ENCODE assay signal across 8 cellular contexts in the genomic region with DNA sequence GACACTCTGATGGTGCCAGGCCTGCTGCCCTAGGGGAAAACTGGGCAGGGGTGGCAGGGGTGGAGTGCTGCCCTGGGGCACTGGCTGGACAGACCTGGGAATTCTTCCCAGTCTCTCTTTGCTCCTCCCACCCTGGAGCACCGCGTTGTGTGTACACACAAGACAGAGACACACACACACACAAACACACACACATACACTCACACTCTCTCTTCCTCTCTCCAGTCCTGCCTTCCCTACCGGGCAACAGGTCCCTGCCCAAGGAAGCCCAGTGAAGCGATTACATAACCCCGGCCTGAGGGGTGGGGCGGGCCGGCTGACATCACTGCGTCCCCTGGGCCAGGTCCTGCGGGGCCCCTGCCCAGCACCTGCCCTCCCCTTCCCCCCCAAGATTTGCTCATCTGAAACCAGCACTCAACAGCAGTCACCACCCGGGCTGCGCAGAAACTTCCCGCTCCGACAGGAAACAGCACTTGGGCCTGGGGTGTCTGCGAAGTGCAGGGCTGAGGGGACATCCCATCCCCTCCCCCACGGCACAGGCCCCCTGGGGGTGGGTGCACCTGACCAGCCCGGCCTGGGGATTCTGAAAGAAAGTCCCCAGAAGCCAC. TPM values are rescaled to one million over a fixed set of nuclear protein-coding genes. Genes with fewer than 3 reads are reported as not detected.
DNase-seq lines count a peak whose midpoint lies in the region; ATAC-seq and TF ChIP-seq lines count a peak whose summit lies in the region.

No MANE protein-coding gene starts in this region.

- H3K79me1 ChIP-seq in H9 (ENCODE audit: insufficient read depth, low read depth, low read length, poor library complexity, severe bottlenecking) (peaks cover 3% of the 10 kb centered on the region), mesendoderm (ENCODE audit: low read length) (peaks cover 19% of the 10 kb centered on the region)

- no peak overlapping the region for H2BK20ac ChIP-seq in H9 (ENCODE audit: low read depth, low read length, poor library complexity, severe bottlenecking)

- no peaks in the 10 kb centered on the region for H3K27me3 ChIP-seq in CD8-positive, alpha-beta memory T cell (ENCODE audit: insufficient read depth, low read length, poor library complexity, severe bottlenecking)
- H3K27me3 ChIP-seq in H9 (ENCODE audit: insufficient read depth, low read length) (no peaks in the 10 kb centered on the region), endodermal cell (ENCODE audit: control insufficient read depth, insufficient read depth, low read length, poor library complexity, severe bottlenecking) (no peaks in the 10 kb centered on the region), mesendoderm (ENCODE audit: insufficient read depth, low read length, poor library complexity) (no peaks in the 10 kb centered on the region)

- H3K9ac ChIP-seq in H9 (ENCODE audit: extremely low read depth, insufficient read length, low read length) (peak overlapping the region; percentile 29), endodermal cell (ENCODE audit: extremely low read depth, low read length, poor library complexity, severe bottlenecking) (peak overlapping the region; percentile 77), mesendoderm (ENCODE audit: low read length) (peak overlapping the region; percentile 90)

- H3K27me3 Mint-ChIP-seq in CD8-positive, alpha-beta memory T cell: peaks cover 0 to 2% of the 10 kb centered on the region in 2 donors
- H3K27me3 Mint-ChIP-seq in H9 (ENCODE audit: low read depth): no peaks in the 10 kb centered on the region
- no peaks in the 10 kb centered on the region for H3K27me3 Mint-ChIP-seq in activated CD8-positive, alpha-beta T cell treated with anti-CD3 and anti-CD28 coated beads for 36 hours
- H3K27me3 Mint-ChIP-seq in endodermal cell (ENCODE audit: insufficient read depth): no peaks in the 10 kb centered on the region

- H3K79me2 ChIP-seq in H9 (ENCODE audit: insufficient read depth, low read length) (peaks cover 11% of the 10 kb centered on the region; the same call in 1 of the 2 replicates), mesendoderm (ENCODE audit: control insufficient read depth, insufficient read depth, low read length) (peaks cover 22% of the 10 kb centered on the region)

- H3K9me3 ChIP-seq in CD8-positive, alpha-beta memory T cell (ENCODE audit: low read length): no peaks in the 10 kb centered on the region
- H3K9me3 ChIP-seq in H9 (ENCODE audit: control insufficient read depth, low read depth, low read length) (no peaks in the 10 kb centered on the region), endodermal cell (ENCODE audit: control insufficient read depth, low read length) (no peaks in the 10 kb centered on the region)

- no peak overlapping the region for H2BK120ac ChIP-seq in H9 (ENCODE audit: low read depth, low read length, poor library complexity, severe bottlenecking)
- no peak overlapping the region for H2BK120ac ChIP-seq in mesendoderm (ENCODE audit: low read depth, low read length)

- no peak overlapping the region for H2BK12ac ChIP-seq in H9 (ENCODE audit: insufficient read length, low read depth, low read length)

- H3K9me3 Mint-ChIP-seq in CD8-positive, alpha-beta memory T cell: no peaks in the 10 kb centered on the region
- no peaks in the 10 kb centered on the region for H3K9me3 Mint-ChIP-seq in H9
- H3K9me3 Mint-ChIP-seq in activated CD8-positive, alpha-beta T cell treated with anti-CD3 and anti-CD28 coated beads for 36 hours: no peaks in the 10 kb centered on the region
- no peaks in the 10 kb centered on the region for H3K9me3 Mint-ChIP-seq in endodermal cell

- H4K8ac ChIP-seq in H9 (replicated peaks; ENCODE audit: insufficient read length, low read depth, low read length) (no peak overlapping the region), mesendoderm (ENCODE audit: low read depth, low read length) (no peak overlapping the region)

- H2AK5ac ChIP-seq in H9 (ENCODE audit: insufficient read length, low read length) (no peak overlapping the region), mesendoderm (ENCODE audit: low read length) (no peak overlapping the region)

- no peak overlapping the region for H2AFZ ChIP-seq in H9 (ENCODE audit: low read length)

- H3K56ac ChIP-seq in H9 (ENCODE audit: insufficient read length, low read depth, low read length) (no peak overlapping the region), mesendoderm (ENCODE audit: low read length) (peak overlapping the region; percentile 88)

- H2BK5ac ChIP-seq in H9 (ENCODE audit: insufficient read length, low read length) (no peak overlapping the region), mesendoderm (ENCODE audit: low read length) (no peak overlapping the region)

- H3K4me1 ChIP-seq in CD8-positive, alpha-beta memory T cell (ENCODE audit: insufficient read depth, low read length): peaks cover 59% of the 10 kb centered on the region
- no peaks in the 10 kb centered on the region for H3K4me1 ChIP-seq in H9 (ENCODE audit: insufficient read depth, low read length)
- H3K4me1 ChIP-seq in endodermal cell (ENCODE audit: control insufficient read depth, insufficient read depth, low read length): peaks cover 10% of the 10 kb centered on the region
- peaks cover 2% of the 10 kb centered on the region for H3K4me1 ChIP-seq in mesendoderm (ENCODE audit: control insufficient read depth, low read depth, low read length)

- no peak overlapping the region for H3K18ac ChIP-seq in H9 (ENCODE audit: insufficient read length, low read depth, low read length)
- no peak overlapping the region for H3K18ac ChIP-seq in mesendoderm (ENCODE audit: low read length)

- H4K5ac ChIP-seq in H9 (ENCODE audit: insufficient read length, low read depth, low read length) (no peak overlapping the region), mesendoderm (ENCODE audit: low read length) (no peak overlapping the region)

- peak overlapping the region; percentile 98 for H3K4me3 ChIP-seq in CD8-positive, alpha-beta memory T cell (ENCODE audit: low read length)
- peak overlapping the region; percentile 88 for H3K4me3 ChIP-seq in endodermal cell (ENCODE audit: low read length)
- H3K4me3 ChIP-seq in mesendoderm (ENCODE audit: low read length): peak overlapping the region; percentile 82

- no peak overlapping the region for H2BK15ac ChIP-seq in H9 (ENCODE audit: low read depth, low read length)
- H2BK15ac ChIP-seq in mesendoderm (replicated peaks; ENCODE audit: low read depth): no peak overlapping the region

- peak overlapping the region; percentile 65 for H3K4me2 ChIP-seq in H9 (ENCODE audit: insufficient read depth, insufficient read length, low read length)
- peak overlapping the region; percentile 94 for H3K4me2 ChIP-seq in mesendoderm (ENCODE audit: low read length)

- intact Hi-C loops in activated CD8-positive, alpha-beta T cell treated with anti-CD3 and anti-CD28 coated beads for 36 hours (cut with micrococcal nuclease): loop anchor here (5.0 kb wide), 1 partner anchor 37 kb away; no protein-coding TSS in a partner anchor

- no CpG with 5 or more reads among the region's 16 CpGs for WGBS in H9 (ENCODE audit: extremely low coverage, insufficient read length, low lambda C conversion rate)
- WGBS in endodermal cell (ENCODE audit: insufficient coverage in 1 of 2, insufficient read length in 1 of 2), 2 experiments: 10 to 17% methylated on average over 4 to 16 of the region's 16 CpGs
- WGBS in mesendoderm (ENCODE audit: extremely low coverage, insufficient coverage, low lambda C conversion rate): no CpG with 5 or more reads among the region's 16 CpGs

- peak overlapping the region; percentile 86 to 95 (median 88) for H3K4me3 Mint-ChIP-seq in CD8-positive, alpha-beta memory T cell
- H3K4me3 Mint-ChIP-seq in H9: peak overlapping the region; percentile 72 to 86
- H3K4me3 Mint-ChIP-seq in activated CD8-positive, alpha-beta T cell treated with anti-CD3 and anti-CD28 coated beads for 36 hours: peak overlapping the region; percentile 83
- peak overlapping the region; percentile 66 for H3K4me3 Mint-ChIP-seq in endodermal cell

- peak overlapping the region; percentile 88 for H3K27ac ChIP-seq in CD8-positive, alpha-beta memory T cell (ENCODE audit: low read depth, low read length)
- H3K27ac ChIP-seq in H9 (ENCODE audit: insufficient read length, low read depth, low read length): no peak overlapping the region
- H3K27ac ChIP-seq in endodermal cell (ENCODE audit: low read depth, low read length): no peak overlapping the region
- H3K27ac ChIP-seq in mesendoderm (ENCODE audit: low read depth, low read length): no peak overlapping the region

- peak; percentile 34 to 78 (median 65) for DNase-seq in CD8-positive, alpha-beta memory T cell
- DNase-seq in H9 (peak; percentile 55), NCI-H226 (peak; percentile 96), endodermal cell (no peak), mesendoderm (peak; percentile 72)
- DNase-seq in activated CD8-positive, alpha-beta T cell treated with anti-CD3 and anti-CD28 coated beads for 36 hours: peak; percentile 78
- DNase-seq in stimulated activated naive CD8-positive, alpha-beta T cell treated with anti-CD3 and anti-CD28 coated beads, Interleukin-15, Interleukin-2, amounts not matched to agents 100 U/mL and 50 U/mL, for 24 hours: peak; percentile 70

- H3K4ac ChIP-seq in H9 (ENCODE audit: low read depth, low read length): no peak overlapping the region
- H3K4ac ChIP-seq in mesendoderm (ENCODE audit: low read depth, low read length): no peak overlapping the region

- peak; percentile 10 for ATAC-seq in activated CD8-positive, alpha-beta T cell treated with anti-CD3 and anti-CD28 coated beads for 36 hours
- ATAC-seq in stimulated activated naive CD8-positive, alpha-beta T cell treated with anti-CD3 and anti-CD28 coated beads, Interleukin-15, Interleukin-2, amounts not matched to agents 100 U/mL and 50 U/mL, for 24 hours: peak; percentile 17
- ATAC-seq in GM21367 (IDR thresholded peaks at IDR 0.05; ENCODE audit: unreplicated experiment): no peak

- H3K4me1 Mint-ChIP-seq in CD8-positive, alpha-beta memory T cell: peaks cover 20 to 57% (median 23%) of the 10 kb centered on the region in 3 donors
- H3K4me1 Mint-ChIP-seq in H9: peaks cover 4 to 6% of the 10 kb centered on the region in 2 experiments; a peak in 3 of 4 replicates
- H3K4me1 Mint-ChIP-seq in activated CD8-positive, alpha-beta T cell treated with anti-CD3 and anti-CD28 coated beads for 36 hours (ENCODE audit: low read depth): peaks cover 47% of the 10 kb centered on the region
- no peaks in the 10 kb centered on the region for H3K4me1 Mint-ChIP-seq in endodermal cell

- TF ChIP-seq CTCF in H9 (conservative IDR thresholded peaks at IDR 0.05) (no peak), endodermal cell (conservative IDR thresholded peaks at IDR 0.05) (no peak)
- TF ChIP-seq CTCF in activated CD8-positive, alpha-beta T cell treated with anti-CD3 and anti-CD28 coated beads for 36 hours (IDR thresholded peaks at IDR 0.05): no peak

- H3K36me3 ChIP-seq in CD8-positive, alpha-beta memory T cell (ENCODE audit: insufficient read depth, low read length): peaks cover 5% of the 10 kb centered on the region
- H3K36me3 ChIP-seq in endodermal cell (ENCODE audit: control insufficient read depth, insufficient read depth, low read length) (peaks cover 13% of the 10 kb centered on the region), mesendoderm (ENCODE audit: control insufficient read depth, insufficient read depth, low read length) (no peaks in the 10 kb centered on the region)

- peaks cover 9% of the 10 kb centered on the region for H3K23me2 ChIP-seq in H9 (ENCODE audit: insufficient read length, low read depth, low read length, poor library complexity, severe bottlenecking)

- H3K36me3 Mint-ChIP-seq in CD8-positive, alpha-beta memory T cell: peaks cover 0 to 33% (median 0%) of the 10 kb centered on the region in 3 donors
- H3K36me3 Mint-ChIP-seq in H9 (ENCODE audit: insufficient read depth in 1 of 3, low read depth in 3 of 3): peaks cover 0 to 4% (median 3%) of the 10 kb centered on the region in 3 experiments; a peak in 2 of 7 replicates
- H3K36me3 Mint-ChIP-seq in activated CD8-positive, alpha-beta T cell treated with anti-CD3 and anti-CD28 coated beads for 36 hours (ENCODE audit: low read depth): peaks cover 16% of the 10 kb centered on the region
- peaks cover 2% of the 10 kb centered on the region for H3K36me3 Mint-ChIP-seq in endodermal cell (ENCODE audit: low read depth)

- no peak overlapping the region for H3T11ph ChIP-seq in H9 (ENCODE audit: low read length)

- H4K91ac ChIP-seq in H9 (ENCODE audit: insufficient read length, low read depth, low read length): no peak overlapping the region

- CTCF ChIA-PET in CD8-positive, alpha-beta memory T cell (lab: Charles Lee): interaction anchor here (0.7 to 2.7 kb wide), 5 partner anchors 8 to 120 kb away, joined by 3 to 6 read pairs (median 3); no protein-coding TSS in a partner anchor
- CTCF ChIA-PET in activated CD8-positive, alpha-beta T cell treated with anti-CD3 and anti-CD28 coated beads for 36 hours (lab: Charles Lee): interaction anchor here (1.0 kb wide), 1 partner anchor 30 kb away, joined by 4 read pairs; no protein-coding TSS in a partner anchor

- H4K20me1 ChIP-seq in H9 (ENCODE audit: control insufficient read depth, insufficient read depth, insufficient read length): no peaks in the 10 kb centered on the region

- H3K23ac ChIP-seq in H9 (ENCODE audit: insufficient read length, low read depth, low read length) (no peak overlapping the region), mesendoderm (ENCODE audit: low read length) (no peak overlapping the region)

- POLR2A ChIA-PET in CD8-positive, alpha-beta memory T cell (lab: Charles Lee): interaction anchor here (0.5 to 1.7 kb wide), 6 partner anchors 8 to 120 kb away, joined by 3 to 6 read pairs (median 4); no protein-coding TSS in a partner anchor
- POLR2A ChIA-PET in activated CD8-positive, alpha-beta T cell treated with anti-CD3 and anti-CD28 coated beads for 36 hours (lab: Charles Lee): interaction anchor here (0.8 to 4.2 kb wide), 6 partner anchors 9 to 45 kb away, joined by 3 to 27 read pairs (median 6); no protein-coding TSS in a partner anchor

- peak overlapping the region; percentile 73 to 94 (median 88) for H3K27ac Mint-ChIP-seq in CD8-positive, alpha-beta memory T cell
- H3K27ac Mint-ChIP-seq in H9: peak overlapping the region in 1 of 3 experiments; percentile 61; a peak in 1 of 7 replicates
- H3K27ac Mint-ChIP-seq in activated CD8-positive, alpha-beta T cell treated with anti-CD3 and anti-CD28 coated beads for 36 hours: peak overlapping the region; percentile 76
- H3K27ac Mint-ChIP-seq in endodermal cell: peak overlapping the region; percentile 58

- peak overlapping the region; percentile 70; the same call in 1 of the 2 replicates for H3K14ac ChIP-seq in H9 (ENCODE audit: insufficient read depth, low read length)

RNA-seq across cellular contexts. Expression of a gene that starts 1.2 kb away (rescaled TPM):
- 100 to 1,000 TPM; 137 to 147 TPM for total RNA-seq in CD8-positive, alpha-beta memory T cell
- polyA plus RNA-seq in CD8-positive, alpha-beta memory T cell: 50.8 TPM
- total RNA-seq in H9 (2021) (153 and 154 TPM in 2 replicates), endodermal cell (100 to 1,000 TPM; 120 to 123 TPM)
- total RNA-seq in activated CD8-positive, alpha-beta T cell treated with anti-CD3 and anti-CD28 coated beads for 36 hours: 100 to 1,000 TPM; 323 to 327 TPM
- 63.1 TPM for polyA plus RNA-seq in endodermal cell (2013, experiment 1 of 2)
- polyA plus RNA-seq in endodermal cell (2013, experiment 2 of 2): 58.0 TPM
- 98.2 TPM for polyA plus RNA-seq in mesendoderm (2013, experiment 1 of 2)
- 97.3 TPM for polyA plus RNA-seq in mesendoderm (2013, experiment 2 of 2)

RNA-seq across cellular contexts. Expression of a gene that starts 34.3 kb away (rescaled TPM):
- total RNA-seq in CD8-positive, alpha-beta memory T cell: 10 to 100 TPM; 18.6 to 22.5 TPM
- polyA plus RNA-seq in CD8-positive, alpha-beta memory T cell: 5.3 TPM
- total RNA-seq in H9 (2021): 110 and 113 TPM in 2 replicates
- 10 to 100 TPM; 36.5 to 44.6 TPM for total RNA-seq in activated CD8-positive, alpha-beta T cell treated with anti-CD3 and anti-CD28 coated beads for 36 hours
- total RNA-seq in endodermal cell: 100 to 1,000 TPM; 107 to 112 TPM
- 113 TPM for polyA plus RNA-seq in endodermal cell (2013, experiment 1 of 2)
- polyA plus RNA-seq in endodermal cell (2013, experiment 2 of 2): 99.4 TPM
- polyA plus RNA-seq in mesendoderm (2013, experiment 1 of 2): 46.2 TPM
- polyA plus RNA-seq in mesendoderm (2013, experiment 2 of 2): 41.1 TPM

RNA-seq across cellular contexts. Expression of a gene that starts 46.3 kb away (rescaled TPM):
- 100 to 1,000 TPM; 171 to 188 TPM for total RNA-seq in CD8-positive, alpha-beta memory T cell
- polyA plus RNA-seq in CD8-positive, alpha-beta memory T cell: 106 TPM
- total RNA-seq in H9 (2021) (11.5 and 13.3 TPM in 2 replicates), endodermal cell (10 to 100 TPM; 20.9 to 21.8 TPM)
- total RNA-seq in activated CD8-positive, alpha-beta T cell treated with anti-CD3 and anti-CD28 coated beads for 36 hours: 100 to 1,000 TPM; 175 to 185 TPM
- polyA plus RNA-seq in endodermal cell (2013, experiment 1 of 2): 16.9 TPM
- 15.9 TPM for polyA plus RNA-seq in endodermal cell (2013, experiment 2 of 2)
- 5.7 TPM for polyA plus RNA-seq in mesendoderm (2013, experiment 1 of 2)
- 6.3 TPM for polyA plus RNA-seq in mesendoderm (2013, experiment 2 of 2)

RNA-seq across cellular contexts. Expression of a gene that starts 46.9 kb away (rescaled TPM):
- total RNA-seq in CD8-positive, alpha-beta memory T cell: 1 to 10 TPM; 8.9 to 9.7 TPM
- 0.58 TPM for polyA plus RNA-seq in CD8-positive, alpha-beta memory T cell
- total RNA-seq in H9 (2021): 2.1 and 3.0 TPM in 2 replicates
- total RNA-seq in activated CD8-positive, alpha-beta T cell treated with anti-CD3 and anti-CD28 coated beads for 36 hours: 10 to 100 TPM; 22.6 to 23.0 TPM
- total RNA-seq in endodermal cell: 1 to 10 TPM; 4.3 to 5.4 TPM
- 4.3 TPM for polyA plus RNA-seq in endodermal cell (2013, experiment 1 of 2)
- 4.6 TPM for polyA plus RNA-seq in endodermal cell (2013, experiment 2 of 2)
- polyA plus RNA-seq in mesendoderm (2013, experiment 1 of 2): 0.48 TPM
- 0.36 TPM for polyA plus RNA-seq in mesendoderm (2013, experiment 2 of 2)

Comparison
In these comparisons a context has a peak if more than half of its experiments do, and no peak if none do; other contexts are left out.
1. H3K9ac ChIP-seq: peak in every context shown above with its lines; median percentile 90 in mesendoderm; 77 in endodermal cell; 29 in H9.
2. RNA of a gene that starts 46.3 kb away (total RNA-seq): 171 to 188 TPM in CD8-positive, alpha-beta memory T cell and 175 to 185 TPM in activated CD8-positive, alpha-beta T cell treated with anti-CD3 and anti-CD28 coated beads for 36 hours; 20.9 to 21.8 TPM in endodermal cell and 11.5 to 13.3 TPM in H9; every median in the first group is over 4 times any median in the second.
3. Peak in every context shown above with its lines, with median percentiles within 50 percentile points of each other: H3K4me3 ChIP-seq and H3K4me3 Mint-ChIP-seq.